In the genomic region with DNA sequence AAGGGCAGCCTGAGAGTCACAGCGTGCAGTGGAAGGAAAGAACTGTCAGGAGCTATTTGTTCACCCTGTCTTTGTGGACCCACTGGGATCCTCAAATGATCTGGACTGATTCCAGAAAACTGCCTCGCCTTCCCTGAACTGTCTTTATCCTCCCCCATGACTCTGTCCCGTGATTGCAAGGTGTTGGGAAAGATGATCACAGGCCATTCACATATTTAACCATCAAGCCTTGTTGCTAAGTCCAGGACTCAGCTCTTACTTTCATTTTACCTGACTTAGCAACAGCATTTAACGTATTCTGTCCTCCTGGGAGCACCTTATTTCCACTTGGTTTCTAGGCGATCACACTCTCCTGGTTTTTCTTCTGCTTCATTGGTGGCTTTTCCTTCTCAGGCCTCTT, we compare ENCODE assay signal across 6 cellular contexts.
"Had no signal": no experiment of that assay in that cellular context is flagged by ENCODE, and none has a peak within 500 bp of the region (broad histone marks: within the 10 kb centered on the region; RNA-seq: fewer than 3 reads in every experiment).

No MANE protein-coding gene starts in this region.

- H3K4me3 ChIP-seq: GM23338 had no signal

- DNase-seq: H9, HCEC 1CT had no signal

- H2AFZ ChIP-seq: GM23338 had no signal

- FAIRE-seq: H1, H54, HTR-8/SVneo had no signal

- H3K4me2 ChIP-seq: GM23338 had no signal

- ATAC-seq: GM23338 had no signal
